Comparison of ENCODE assay signal across 8 cellular contexts in genomic region chr6:30061766-30062458, GRCh38. TPM values are rescaled to one million over a fixed set of nuclear protein-coding genes. Genes with fewer than 3 reads are reported as not detected.
DNase-seq lines count a peak whose midpoint lies in the region; ATAC-seq and TF ChIP-seq lines count a peak whose summit lies in the region.

No MANE protein-coding gene starts in this region.

- no peaks in the 10 kb centered on the region for H4K20me1 ChIP-seq in hepatocyte (ENCODE audit: insufficient read depth, poor library complexity, severe bottlenecking)

- 56% methylated on average over 15 of the region's 15 CpGs for WGBS in hepatocyte (ENCODE audit: low lambda C conversion rate, missing lambda C conversion rate)
- WGBS in sigmoid colon, 2 donors = 12 to 35% methylated on average over 15 of the region's 15 CpGs

- DNase-seq in GDM1 (lab: John Stamatoyannopoulos, UW) (peak; percentile 26), NAMALWA (ENCODE audit: low spot score) (peak; percentile 59), adipocyte (ENCODE audit: low read depth) (peak; percentile 51), hepatocyte (ENCODE audit: low spot score) (peak; percentile 29), sigmoid colon (peak; percentile 68), HuH-7.5 (ENCODE audit: low spot score) (no peak), OCI-M2 (lab: John Stamatoyannopoulos, UW; ENCODE audit: unreplicated experiment) (no peak)

- peak overlapping the region; percentile 97 for H3K9ac ChIP-seq in adipocyte (ENCODE audit: low read length)

- intact Hi-C loops in sigmoid colon (cut with DNase I) = loop anchor here (5.0 to 10.0 kb wide), 4 partner anchors 87 to 1077 kb away; partner anchors contain the start of gene HLA-A

- peak overlapping the region; percentile 90 for H3K4me2 ChIP-seq in hepatocyte

- H3K4me1 ChIP-seq in adipocyte (ENCODE audit: control insufficient read depth, insufficient read depth, low read length) (peaks cover 23% of the 10 kb centered on the region), hepatocyte (ENCODE audit: insufficient read depth) (peaks cover 14% of the 10 kb centered on the region), sigmoid colon (peaks cover 0 to 35% (median 31%) of the 10 kb centered on the region in 4 donors)

- peak overlapping the region; percentile 97 for H3K4me3 ChIP-seq in adipocyte (ENCODE audit: low read length)
- H3K4me3 ChIP-seq in hepatocyte = peak overlapping the region; percentile 50
- H3K4me3 ChIP-seq in sigmoid colon = peak overlapping the region; percentile 71 to 91 (median 84)

- no peaks in the 10 kb centered on the region for H3K9me2 ChIP-seq in hepatocyte (replicated peaks; ENCODE audit: insufficient read depth)

- H3K27me3 ChIP-seq in adipocyte (replicated peaks; ENCODE audit: control insufficient read depth, insufficient read depth, low read length) = no peaks in the 10 kb centered on the region
- H3K27me3 ChIP-seq in hepatocyte = no peaks in the 10 kb centered on the region
- no peaks in the 10 kb centered on the region for H3K27me3 ChIP-seq in sigmoid colon

- TF ChIP-seq EP300 in sigmoid colon (IDR thresholded peaks at IDR 0.05) = no peak

- TF ChIP-seq CTCF in hepatocyte (IDR thresholded peaks at IDR 0.05; ENCODE audit: poor library complexity) = no peak
- no peak for TF ChIP-seq CTCF in sigmoid colon (IDR thresholded peaks at IDR 0.05)

- H3K79me2 ChIP-seq in hepatocyte = peaks cover 32% of the 10 kb centered on the region

- peak overlapping the region; percentile 67 for H2AFZ ChIP-seq in hepatocyte

- no peak for TF ChIP-seq POLR2A in sigmoid colon (IDR thresholded peaks at IDR 0.05)

- H3K9me3 ChIP-seq in adipocyte (ENCODE audit: control insufficient read depth, low read length) (no peaks in the 10 kb centered on the region), hepatocyte (ENCODE audit: low read depth) (no peaks in the 10 kb centered on the region), sigmoid colon (no peaks in the 10 kb centered on the region)

- ATAC-seq in GM21619 (IDR thresholded peaks at IDR 0.05; ENCODE audit: unreplicated experiment) = peak; percentile 11

- H3K27ac ChIP-seq in hepatocyte = peak overlapping the region; percentile 96
- peak overlapping the region; percentile 85 to 94 (median 89) for H3K27ac ChIP-seq in sigmoid colon

- H3K36me3 ChIP-seq in adipocyte (ENCODE audit: control insufficient read depth, insufficient read depth, low read length, severe bottlenecking) (peaks cover 19% of the 10 kb centered on the region), hepatocyte (replicated peaks; ENCODE audit: insufficient read depth, low read depth) (no peaks in the 10 kb centered on the region), sigmoid colon (peaks cover 0 to 13% (median 0%) of the 10 kb centered on the region in 4 donors)

RNA-seq across cellular contexts. Expression of gene POLR1H, which starts 0.8 kb away (rescaled TPM):
- total RNA-seq in hepatocyte = 20.9 and 21.3 TPM in 2 replicates
- polyA plus RNA-seq in hepatocyte = 26.5 and 34.8 TPM in 2 replicates
- total RNA-seq in sigmoid colon = 10 to 100 TPM; 11.1 to 29.3 (median 23.3) TPM
- polyA plus RNA-seq in sigmoid colon = 10 to 100 TPM; 33.3 to 70.3 (median 61.7) TPM

RNA-seq across cellular contexts. Expression of gene PPP1R11, which starts 5.1 kb away (rescaled TPM):
- total RNA-seq in hepatocyte (50.9 and 55.6 TPM in 2 replicates), sigmoid colon (10 to 100 TPM; 36.8 to 45.7 (median 42.2) TPM)
- polyA plus RNA-seq in hepatocyte (74.5 and 79.6 TPM in 2 replicates), sigmoid colon (100 to 1,000 TPM in 2 of 3 donors, 10 to 100 TPM in 1; 89.8 to 144 (median 107) TPM)

RNA-seq across cellular contexts. Expression of gene RNF39, which starts 13.7 kb away (rescaled TPM):
- total RNA-seq in hepatocyte (0.73 and 1.1 TPM in 2 replicates), sigmoid colon (not detected)
- polyA plus RNA-seq in hepatocyte (2.2 and 3.3 TPM in 2 replicates), sigmoid colon (1 to 10 TPM in 1 of 3 donors, under 1 TPM in 2; 0.44 to 2.3 (median 0.60) TPM)

RNA-seq across cellular contexts. Expression of gene TRIM31, which starts 51.0 kb away (rescaled TPM):
- 6.3 and 7.7 TPM in 2 replicates for total RNA-seq in hepatocyte
- polyA plus RNA-seq in hepatocyte = 5.0 and 10.1 TPM in 2 replicates
- 1 to 10 TPM in 1 of 4 donors, under 1 TPM in 1, not detected in 2; 0.36 to 2.2 TPM for total RNA-seq in sigmoid colon
- polyA plus RNA-seq in sigmoid colon = 100 to 1,000 TPM in 2 of 3 donors, 10 to 100 TPM in 1; 92.2 to 133 (median 118) TPM

Comparison
In these comparisons a context has a peak if more than half of its experiments do, and no peak if none do; other contexts are left out.
1. DNase-seq: peak in GDM1 (single experiment), NAMALWA (single experiment), adipocyte (single experiment), hepatocyte (single experiment) and sigmoid colon (single experiment); none in HuH-7.5 (single experiment) and OCI-M2 (single experiment).
2. Peak in every context shown above with its lines, with median percentiles within 50 percentile points of each other: H3K4me3 ChIP-seq.